ENCODE assay signal across 1 cellular context in the genomic region with DNA sequence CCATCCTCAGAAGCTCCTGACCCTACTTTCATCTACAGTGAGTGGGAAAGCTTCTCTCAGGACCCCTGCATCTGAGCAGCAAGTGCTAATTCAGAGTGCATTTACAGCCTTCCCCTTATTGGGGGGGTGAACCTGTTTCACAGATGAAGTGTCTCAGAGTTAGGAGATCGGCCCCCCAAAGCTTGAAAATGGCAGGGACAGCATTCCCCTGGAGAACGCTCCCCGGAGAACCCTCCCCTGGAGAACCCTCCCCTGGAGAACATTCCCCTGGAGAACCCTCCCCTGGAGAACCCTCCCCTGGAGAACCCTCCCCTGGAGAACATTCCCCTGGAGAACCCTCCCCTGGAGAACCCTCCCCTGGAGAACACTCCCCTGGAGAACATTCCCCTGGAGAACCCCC. TPM values are rescaled to one million over a fixed set of nuclear protein-coding genes. Genes with fewer than 3 reads are reported as not detected.
"Had no signal": no experiment of that assay in that cellular context is flagged by ENCODE, and none has a peak within 500 bp of the region (broad histone marks: within the 10 kb centered on the region; RNA-seq: fewer than 3 reads in every experiment).

No MANE protein-coding gene starts in this region.

RNA-seq across cellular contexts. Expression of a gene that starts 60.0 kb away (rescaled TPM):
- total RNA-seq: T-helper 17 cell had no signal
